Comparison of ENCODE assay signal across 15 cellular contexts in the genomic region with DNA sequence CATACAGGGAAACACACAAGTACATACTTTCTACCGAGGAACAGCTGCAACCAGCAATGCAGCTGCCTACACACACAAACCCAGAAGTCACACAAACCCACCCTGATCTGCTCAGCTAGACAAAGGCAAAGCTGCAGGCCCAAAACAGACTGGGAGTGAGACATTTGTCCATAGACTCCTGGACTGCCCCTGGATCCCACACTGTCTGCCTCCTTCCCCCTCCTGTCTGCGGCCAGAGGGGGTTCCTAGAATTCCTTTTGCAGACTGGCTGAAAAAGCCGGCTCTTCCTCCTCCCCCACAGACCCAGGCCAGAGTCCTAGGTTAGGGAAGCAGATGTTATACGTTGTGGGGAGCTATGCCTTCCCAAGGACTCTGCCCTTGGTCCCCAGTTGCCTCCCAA. TPM values are rescaled to one million over a fixed set of nuclear protein-coding genes. Genes with fewer than 3 reads are reported as not detected.
A peak's percentile ranks its signal among the peaks of the same experiment; 100 is the strongest.
DNase-seq lines count a peak whose midpoint lies in the region; ATAC-seq and TF ChIP-seq lines count a peak whose summit lies in the region.
"Had no signal": no experiment of that assay in that cellular context is flagged by ENCODE, and none has a peak within 500 bp of the region (broad histone marks: within the 10 kb centered on the region; RNA-seq: fewer than 3 reads in every experiment).

No MANE protein-coding gene starts in this region.

- peaks cover 27% of the 10 kb centered on the region for H3K4me1 ChIP-seq in vagina
- peaks cover 8% of the 10 kb centered on the region for H3K4me1 ChIP-seq in GM23248 (ENCODE audit: insufficient read depth)
- H3K4me1 ChIP-seq: upper lobe of right lung had no signal

- H3K9me3 Mint-ChIP-seq in stimulated activated naive CD8-positive, alpha-beta T cell treated with anti-CD3 and anti-CD28 coated beads, Interleukin-15, Interleukin-2, amounts not matched to agents 100 ng/mL and 50 ng/mL, for 24 hours: no peaks in the 10 kb centered on the region
- H3K9me3 Mint-ChIP-seq: T-cell had no signal

- H3K27ac Mint-ChIP-seq in stimulated activated naive CD8-positive, alpha-beta T cell treated with anti-CD3 and anti-CD28 coated beads, Interleukin-15, Interleukin-2, amounts not matched to agents 100 ng/mL and 50 ng/mL, for 24 hours: peak overlapping the region; percentile 38
- H3K27ac Mint-ChIP-seq: T-cell had no signal

- no peaks in the 10 kb centered on the region for H3F3A ChIP-seq in GM23248 (ENCODE audit: insufficient read depth)

- H3K9me3 ChIP-seq in vagina (no peaks in the 10 kb centered on the region), GM23248 (ENCODE audit: low read depth) (no peaks in the 10 kb centered on the region)
- H3K9me3 ChIP-seq: upper lobe of right lung had no signal

- peaks cover 18% of the 10 kb centered on the region for H3K4me1 Mint-ChIP-seq in stimulated activated naive CD8-positive, alpha-beta T cell treated with anti-CD3 and anti-CD28 coated beads, Interleukin-15, Interleukin-2, amounts not matched to agents 100 ng/mL and 50 ng/mL, for 24 hours (ENCODE audit: low read depth)

- no peak for TF ChIP-seq CTCF in vagina (IDR thresholded peaks at IDR 0.05)

- H3K36me3 ChIP-seq in vagina: no peaks in the 10 kb centered on the region
- H3K36me3 ChIP-seq in GM23248 (ENCODE audit: low read depth): no peaks in the 10 kb centered on the region
- H3K36me3 ChIP-seq: upper lobe of right lung had no signal

- H3K4me2 ChIP-seq in GM23248 (ENCODE audit: unreplicated experiment): no peak overlapping the region

- ATAC-seq in stimulated activated naive CD8-positive, alpha-beta T cell treated with anti-CD3 and anti-CD28 coated beads, Interleukin-15, Interleukin-2, amounts not matched to agents 100 U/mL and 50 U/mL, for 24 hours: no peak
- ATAC-seq in HG03354 (IDR thresholded peaks at IDR 0.05; ENCODE audit: poor library complexity, severe bottlenecking, unreplicated experiment): no peak
- ATAC-seq: HCT116, T-cell, upper lobe of right lung had no signal

- no peak overlapping the region for H3K4me3 ChIP-seq in vagina
- no peak overlapping the region for H3K4me3 ChIP-seq in GM23248
- H3K4me3 ChIP-seq: upper lobe of right lung had no signal

- H4K20me1 ChIP-seq in GM23248 (ENCODE audit: insufficient read depth): no peaks in the 10 kb centered on the region

- H3K27me3 ChIP-seq in vagina (no peaks in the 10 kb centered on the region), GM23248 (replicated peaks; ENCODE audit: insufficient read depth) (no peaks in the 10 kb centered on the region)
- H3K27me3 ChIP-seq: upper lobe of right lung had no signal

- H3K9me2 ChIP-seq in GM23248 (ENCODE audit: insufficient read depth): no peaks in the 10 kb centered on the region

- H3K79me2 ChIP-seq in GM23248 (ENCODE audit: insufficient read depth): no peaks in the 10 kb centered on the region

- peaks cover 5% of the 10 kb centered on the region for H3K36me3 Mint-ChIP-seq in stimulated activated naive CD8-positive, alpha-beta T cell treated with anti-CD3 and anti-CD28 coated beads, Interleukin-15, Interleukin-2, amounts not matched to agents 100 ng/mL and 50 ng/mL, for 24 hours (ENCODE audit: low read depth)

- H3K4me3 Mint-ChIP-seq in stimulated activated naive CD8-positive, alpha-beta T cell treated with anti-CD3 and anti-CD28 coated beads, Interleukin-15, Interleukin-2, amounts not matched to agents 100 ng/mL and 50 ng/mL, for 24 hours: no peak overlapping the region
- H3K4me3 Mint-ChIP-seq: T-cell had no signal

- H2AFZ ChIP-seq in GM23248: no peak overlapping the region

- H3K9ac ChIP-seq in GM23248: no peak overlapping the region

- no peaks in the 10 kb centered on the region for H3K27me3 Mint-ChIP-seq in stimulated activated naive CD8-positive, alpha-beta T cell treated with anti-CD3 and anti-CD28 coated beads, Interleukin-15, Interleukin-2, amounts not matched to agents 100 ng/mL and 50 ng/mL, for 24 hours
- H3K27me3 Mint-ChIP-seq: T-cell had no signal

- TF ChIP-seq POLR2A in vagina (IDR thresholded peaks at IDR 0.05): no peak

- intact Hi-C loops in vagina (cut with DNase I): loop anchor here (10.0 kb wide), 1 partner anchor 684 kb away; no protein-coding TSS in a partner anchor

- no peak for DNase-seq in stimulated activated naive CD8-positive, alpha-beta T cell treated with anti-CD3 and anti-CD28 coated beads, Interleukin-15, Interleukin-2, amounts not matched to agents 100 U/mL and 50 U/mL, for 24 hours
- DNase-seq in myocyte (ENCODE audit: low read depth): peak; percentile 34
- DNase-seq in vagina (ENCODE audit: extremely low spot score in 2 of 2): no peak
- DNase-seq in GM23248: no peak
- DNase-seq: activated naive CD4-positive, alpha-beta T cell treated with Interleukin-2 at 50 U/mL for 16 hours; NCI-H2081 treated with DMSO at 0.1 percent for 48 hours; NCI-H69; T-cell; upper lobe of right lung; WERI-Rb-1 had no signal

- H3K27ac ChIP-seq in vagina (peak overlapping the region; percentile 24), GM23248 (no peak overlapping the region)
- H3K27ac ChIP-seq: upper lobe of right lung, WERI-Rb-1 had no signal

- in situ Hi-C loops in GM23248 (cut with MboI): no loop called here

- WGBS in GM23248 (ENCODE audit: low coverage in 1 of 2, low lambda C conversion rate in 2 of 2, missing lambda C conversion rate in 2 of 2), 2 experiments: 81 to 87% methylated on average over 4 of the region's 4 CpGs

RNA-seq across cellular contexts. Expression of gene CILP, which starts 37.2 kb away (rescaled TPM):
- total RNA-seq in myocyte (0.27 and 0.52 TPM in 2 replicates), vagina (129 TPM)
- polyA plus RNA-seq in myocyte (2012): 1.5 TPM
- under 0.01 and 0.11 TPM in 2 replicates for total RNA-seq in GM23248 (2014; rRNA removed; shearing (Covaris generic))
- 0.09 TPM in 1 of 2 replicates, not detected in the other for polyA plus RNA-seq in GM23248 (2016; fragmentation: Nextera tagmentation; extraction: Ambion mirVana)
- total RNA-seq: pulmonary artery endothelial cell had no signal

RNA-seq across cellular contexts. Expression of gene PARP16, which starts 38.2 kb away (rescaled TPM):
- 7.2 and 7.6 TPM in 2 replicates for total RNA-seq in myocyte
- 5.6 TPM for polyA plus RNA-seq in myocyte (2012)
- 12.8 TPM for total RNA-seq in vagina
- total RNA-seq in GM23248 (2014; rRNA removed; shearing (Covaris generic)): 3.8 and 5.6 TPM in 2 replicates
- 7.1 and 7.7 TPM in 2 replicates for polyA plus RNA-seq in GM23248 (2016; fragmentation: Nextera tagmentation; extraction: Ambion mirVana)

RNA-seq across cellular contexts. Expression of gene RNU5A-1, which starts 47.3 kb away (rescaled TPM):
- total RNA-seq in myocyte (not detected in 2 replicates), vagina (not detected)
- polyA plus RNA-seq in myocyte (2012): not detected
- not detected in 2 replicates for total RNA-seq in GM23248 (2014; rRNA removed; shearing (Covaris generic))
- not detected in 2 replicates for polyA plus RNA-seq in GM23248 (2016; fragmentation: Nextera tagmentation; extraction: Ambion mirVana)
- total RNA-seq: bronchial epithelial cell, pulmonary artery endothelial cell, T-cell, upper lobe of right lung had no signal

RNA-seq across cellular contexts. Expression of gene RNU5B-1, which starts 56.0 kb away (rescaled TPM):
- not detected in 2 replicates for total RNA-seq in myocyte
- not detected for polyA plus RNA-seq in myocyte (2012)
- not detected for total RNA-seq in vagina
- total RNA-seq in GM23248 (2014; rRNA removed; shearing (Covaris generic)): not detected in 2 replicates
- polyA plus RNA-seq in GM23248 (2016; fragmentation: Nextera tagmentation; extraction: Ambion mirVana): not detected in 2 replicates
- total RNA-seq: bronchial epithelial cell, pulmonary artery endothelial cell had no signal

Comparison
In these comparisons a context has a peak if more than half of its experiments do, and no peak if none do; other contexts are left out.
1. RNA of gene CILP, which starts 37.2 kb away (total RNA-seq): 129 TPM in vagina (single experiment); 0.27 to 0.52 TPM in myocyte and under 0.01 to 0.11 TPM in GM23248; every median in the first group is over 10 times any median in the second.